Comparison of ENCODE assay signal across 8 cellular contexts in the genomic region with DNA sequence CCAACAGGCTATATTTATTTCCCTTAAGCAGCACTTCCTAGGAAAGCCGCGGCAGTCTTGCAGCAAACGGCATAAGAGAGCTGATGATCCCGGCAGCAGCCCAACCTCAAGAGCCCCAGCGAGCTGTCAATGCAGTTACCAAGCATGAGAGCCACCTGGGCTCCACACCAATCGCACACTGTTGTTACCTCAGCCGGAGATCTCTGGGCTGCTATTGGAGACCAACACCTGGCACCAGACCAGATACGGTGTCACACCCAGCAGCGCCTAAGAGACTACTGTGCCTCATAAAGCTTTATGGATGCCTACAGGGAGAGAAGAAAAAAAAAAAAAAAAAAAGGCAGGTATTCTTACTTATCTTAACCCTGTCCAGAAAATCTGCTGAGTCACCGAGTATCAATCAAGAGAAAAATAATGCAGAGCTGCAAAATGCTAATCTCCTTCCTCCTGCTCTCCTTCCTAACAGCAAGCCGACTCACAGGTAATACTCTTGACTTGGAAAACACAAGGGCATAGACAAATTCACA. TPM values are rescaled to one million over a fixed set of nuclear protein-coding genes. Genes with fewer than 3 reads are reported as not detected.
A peak's percentile ranks its signal among the peaks of the same experiment; 100 is the strongest.
DNase-seq lines count a peak whose midpoint lies in the region; ATAC-seq and TF ChIP-seq lines count a peak whose summit lies in the region.

No MANE protein-coding gene starts in this region.

- H3K27ac ChIP-seq in body of pancreas = peak overlapping the region in 2 of 4 donors; percentile 38 to 62
- peak overlapping the region; percentile 26 for H3K27ac ChIP-seq in suprapubic skin

- H3K4me1 ChIP-seq in body of pancreas = peaks cover 8% of the 10 kb centered on the region
- H3K4me1 ChIP-seq in suprapubic skin = peaks cover 35% of the 10 kb centered on the region

- H3K4me3 ChIP-seq in AG10803 (ENCODE audit: low read length) = no peak overlapping the region
- no peak overlapping the region for H3K4me3 ChIP-seq in body of pancreas
- no peak overlapping the region for H3K4me3 ChIP-seq in kidney epithelial cell (ENCODE audit: low read depth, low read length)
- H3K4me3 ChIP-seq in suprapubic skin = peak overlapping the region; percentile 23

- TF ChIP-seq EP300 in suprapubic skin (IDR thresholded peaks at IDR 0.05) = no peak

- intact Hi-C loops in body of pancreas (cut with DNase I) = no loop called here

- DNase-seq in AG10803 (ENCODE audit: low read depth) (peak; percentile 12), NCI-H460 (ENCODE audit: extremely low read depth, low read depth) (peak; percentile 69), body of pancreas (peak; percentile 76 to 87 (median 82)), kidney epithelial cell (ENCODE audit: low read depth) (peak; percentile 67), suprapubic skin (ENCODE audit: low spot score in 2 of 2) (peak in 1 of 2 donors; percentile 74), foreskin melanocyte (no peak)

- ATAC-seq in GM18868 (IDR thresholded peaks at IDR 0.05; ENCODE audit: unreplicated experiment) (peak; percentile 91), HG03135 (IDR thresholded peaks at IDR 0.05; ENCODE audit: unreplicated experiment) (peak; percentile 84), body of pancreas (peak; percentile 95)

- H3K27me3 ChIP-seq in body of pancreas (no peaks in the 10 kb centered on the region), kidney epithelial cell (ENCODE audit: control insufficient read depth, insufficient read depth, low read length) (no peaks in the 10 kb centered on the region), suprapubic skin (no peaks in the 10 kb centered on the region)

- WGBS in body of pancreas, 2 donors = 1 to 6% methylated on average over 8 to 11 of the region's 11 CpGs
- 19% methylated on average over 11 of the region's 11 CpGs for WGBS in suprapubic skin

- no peaks in the 10 kb centered on the region for H3K9me3 ChIP-seq in body of pancreas
- H3K9me3 ChIP-seq in suprapubic skin = no peaks in the 10 kb centered on the region

- H3K36me3 ChIP-seq in body of pancreas (replicated peaks in 1 of 2; ENCODE audit: insufficient read depth in 1 of 2, low read depth in 2 of 2) (no peaks in the 10 kb centered on the region), kidney epithelial cell (ENCODE audit: control insufficient read depth, insufficient read depth, low read length) (no peaks in the 10 kb centered on the region), suprapubic skin (peaks cover 3% of the 10 kb centered on the region)

- no peak for TF ChIP-seq CTCF in AG10803 (conservative IDR thresholded peaks at IDR 0.05; ENCODE audit: low read length)
- TF ChIP-seq CTCF in body of pancreas (IDR thresholded peaks at IDR 0.05) = no peak
- no peak for TF ChIP-seq CTCF in kidney epithelial cell (IDR thresholded peaks at IDR 0.05; ENCODE audit: insufficient read depth, low read length, poor library complexity, severe bottlenecking)
- no peak for TF ChIP-seq CTCF in suprapubic skin (IDR thresholded peaks at IDR 0.05)

- TF ChIP-seq POLR2A in body of pancreas (IDR thresholded peaks at IDR 0.05) (peak in 1 of 3 donors; percentile 27), suprapubic skin (IDR thresholded peaks at IDR 0.05) (no peak)

RNA-seq across cellular contexts. Expression of a gene that starts 11.6 kb away (rescaled TPM):
- 7.0 and 9.4 TPM in 2 replicates for total RNA-seq in NCI-H460 (2014; rRNA removed; shearing (Covaris generic))
- 33.7 and 51.7 TPM in 2 replicates for polyA plus RNA-seq in NCI-H460 (2014; cell fraction: nucleus; rRNA removed)
- total RNA-seq in body of pancreas (10 to 100 TPM; 17.1 to 20.1 TPM), kidney epithelial cell (9.1 and 14.3 TPM in 2 replicates), suprapubic skin (10 to 100 TPM; 10.5 to 18.3 (median 13.8) TPM)

RNA-seq across cellular contexts. Expression of a gene that starts 25.5 kb away (rescaled TPM):
- not detected in 2 replicates for total RNA-seq in NCI-H460 (2014; rRNA removed; shearing (Covaris generic))
- not detected in 2 replicates for polyA plus RNA-seq in NCI-H460 (2014; cell fraction: nucleus; rRNA removed)
- total RNA-seq in body of pancreas = not detected
- total RNA-seq in kidney epithelial cell = not detected in 2 replicates
- not detected for total RNA-seq in suprapubic skin

RNA-seq across cellular contexts. Expression of a gene that starts 46.8 kb away (rescaled TPM):
- not detected in 2 replicates for total RNA-seq in NCI-H460 (2014; rRNA removed; shearing (Covaris generic))
- not detected in 2 replicates for polyA plus RNA-seq in NCI-H460 (2014; cell fraction: nucleus; rRNA removed)
- not detected for total RNA-seq in body of pancreas
- total RNA-seq in kidney epithelial cell = not detected in 2 replicates
- not detected for total RNA-seq in suprapubic skin
